1 cellular context compared by ENCODE assay signal in the genomic region with DNA sequence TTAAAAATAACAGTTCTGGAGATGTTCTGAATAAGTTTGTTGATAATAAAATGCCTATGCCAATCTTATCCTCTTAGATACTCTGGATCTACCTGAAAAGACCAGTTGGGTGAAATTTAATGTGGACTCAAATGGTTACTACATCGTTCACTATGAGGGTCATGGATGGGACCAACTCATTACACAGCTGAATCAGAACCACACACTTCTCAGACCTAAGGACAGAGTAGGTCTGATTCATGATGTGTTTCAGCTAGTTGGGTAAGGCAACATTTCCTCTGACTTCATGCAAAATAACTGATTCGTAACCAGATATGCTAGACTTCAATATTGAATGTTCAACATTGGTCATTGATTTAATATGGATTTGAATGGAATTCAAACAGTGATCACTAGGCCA.
A peak's percentile ranks its signal among the peaks of the same experiment; 100 is the strongest.
TF ChIP-seq lines count a peak whose summit lies in the region.

No MANE protein-coding gene starts in this region.

TF ChIP-seq in IMR-90, 13 proteins besides CTCF, POLR2A, EP300 and RAD21:
- TF ChIP-seq CEBPB (IDR thresholded peaks at IDR 0.05; ENCODE audit: low read depth, low read length): peak; percentile 12; the same call in 1 of the 2 replicates
- TF ChIP-seq, protein P1, sequence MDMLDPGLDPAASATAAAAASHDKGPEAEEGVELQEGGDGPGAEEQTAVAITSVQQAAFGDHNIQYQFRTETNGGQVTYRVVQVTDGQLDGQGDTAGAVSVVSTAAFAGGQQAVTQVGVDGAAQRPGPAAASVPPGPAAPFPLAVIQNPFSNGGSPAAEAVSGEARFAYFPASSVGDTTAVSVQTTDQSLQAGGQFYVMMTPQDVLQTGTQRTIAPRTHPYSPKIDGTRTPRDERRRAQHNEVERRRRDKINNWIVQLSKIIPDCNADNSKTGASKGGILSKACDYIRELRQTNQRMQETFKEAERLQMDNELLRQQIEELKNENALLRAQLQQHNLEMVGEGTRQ (IDR thresholded peaks at IDR 0.05; ENCODE audit: low read depth, low read length): no peak
TF ChIP-seq in IMR-90: peak in this region for 1.
